Comparison of ENCODE assay signal across 13 cellular contexts in genomic region chr9:133943781-133944745, GRCh38. TPM values are rescaled to one million over a fixed set of nuclear protein-coding genes. Genes with fewer than 3 reads are reported as not detected.
DNase-seq lines count a peak whose midpoint lies in the region; ATAC-seq and TF ChIP-seq lines count a peak whose summit lies in the region.
"Had no signal": no experiment of that assay in that cellular context is flagged by ENCODE, and none has a peak within 500 bp of the region (broad histone marks: within the 10 kb centered on the region; RNA-seq: fewer than 3 reads in every experiment).

No MANE protein-coding gene starts in this region.

- no peak overlapping the region for H3K4me3 Mint-ChIP-seq in MCF 10A (ENCODE audit: unreplicated experiment)
- peak overlapping the region; percentile 6 to 17 for H3K4me3 Mint-ChIP-seq in stimulated activated naive B cell treated with anti-CD40 and anti-IgM and Interleukin-4, amounts not matched to agents 10 μg/mL and 1 μg/mL and 100 μg/mL, for 72 hours

- no peaks in the 10 kb centered on the region for H3F3A ChIP-seq in GM23248 (ENCODE audit: insufficient read depth)

- H3K9me2 ChIP-seq in GM23248 (ENCODE audit: insufficient read depth): no peaks in the 10 kb centered on the region

- CTCF ChIA-PET in MCF 10A (lab: Yijun Ruan, JAX): interaction anchor here (0.7 to 2.5 kb wide), 5 partner anchors 12 to 471 kb away, joined by 3 to 24 read pairs (median 4); no protein-coding TSS in a partner anchor

- peak; percentile 60 for DNase-seq in MCF 10A (ENCODE audit: unreplicated experiment)
- DNase-seq in breast epithelium (ENCODE audit: low spot score in 2 of 2): no peak
- peak; percentile 72 for DNase-seq in astrocyte of the hippocampus (ENCODE audit: low read depth, low spot score)
- DNase-seq in left kidney (ENCODE audit: low read depth, low spot score): peak; percentile 62
- no peak for DNase-seq in stimulated activated naive B cell treated with anti-CD40 and anti-IgM and Interleukin-4, amounts not matched to agents 10 μg/mL and 1 μg/mL and 100 μg/mL, for 72 hours
- no peak for DNase-seq in GM23248
- no peak for DNase-seq in G401 (ENCODE audit: low spot score)
- DNase-seq in activated naive CD4-positive, alpha-beta T cell treated with anti-CD3 and anti-CD28 coated beads, Interleukin-2, amount 50 U/mL, for 72 hours (ENCODE audit: low spot score in 2 of 2): no peak
- DNase-seq: anterior cingulate cortex, NCI-H2081, transverse colon had no signal

- no peaks in the 10 kb centered on the region for H3K27me3 Mint-ChIP-seq in MCF 10A (ENCODE audit: insufficient read depth, unreplicated experiment)
- H3K27me3 Mint-ChIP-seq in stimulated activated naive B cell treated with anti-CD40 and anti-IgM and Interleukin-4, amounts not matched to agents 10 μg/mL and 1 μg/mL and 100 μg/mL, for 72 hours: no peaks in the 10 kb centered on the region

- WGBS in GM23248 (ENCODE audit: low coverage in 1 of 2, low lambda C conversion rate in 2 of 2, missing lambda C conversion rate in 2 of 2), 2 experiments: 82 to 85% methylated on average over 27 to 29 of the region's 30 CpGs

- POLR2A ChIA-PET in MCF 10A (lab: Yijun Ruan, JAX): interaction anchor here (0.7 to 1.6 kb wide), 10 partner anchors 8 to 151 kb away, joined by 3 to 12 read pairs (median 4); no protein-coding TSS in a partner anchor

- H3K27me3 ChIP-seq in breast epithelium: no peaks in the 10 kb centered on the region
- H3K27me3 ChIP-seq in GM23248 (replicated peaks; ENCODE audit: insufficient read depth): no peaks in the 10 kb centered on the region
- H3K27me3 ChIP-seq: transverse colon had no signal

- in situ Hi-C loops in GM23248 (cut with MboI) (no loop called here), G401 (cut with HindIII; ENCODE audit: low sequenced_read_pairs) (no loop called here)

- H3K36me3 ChIP-seq in breast epithelium (no peaks in the 10 kb centered on the region), GM23248 (ENCODE audit: low read depth) (no peaks in the 10 kb centered on the region)
- H3K36me3 ChIP-seq: HAP-1, transverse colon had no signal

- H3K4me2 ChIP-seq in GM23248 (ENCODE audit: unreplicated experiment): no peak overlapping the region

- intact Hi-C loops in MCF 10A (cut with micrococcal nuclease) (loop anchor here (1.0 to 2.0 kb wide), 2 partner anchors 49 to 69 kb away; no protein-coding TSS in a partner anchor), breast epithelium (cut with DNase I; ENCODE audit: low total_unique reads) (no loop called here)

- no peak overlapping the region for H2AFZ ChIP-seq in GM23248

- no peaks in the 10 kb centered on the region for H3K4me1 ChIP-seq in breast epithelium
- no peaks in the 10 kb centered on the region for H3K4me1 ChIP-seq in GM23248 (ENCODE audit: insufficient read depth)
- H3K4me1 ChIP-seq: HAP-1, transverse colon had no signal

- peak in 1 of 2 donors; percentile 21 for ATAC-seq in stimulated activated naive B cell treated with anti-CD40 and anti-IgM and Interleukin-4, amounts not matched to agents 10 μg/mL and 1 μg/mL and 100 μg/mL, for 72 hours (replicated peaks)
- ATAC-seq in activated naive CD4-positive, alpha-beta T cell treated with anti-CD3 and anti-CD28 coated beads, Interleukin-2, amount 50 U/mL, for 72 hours: no peak

- H3K9me3 ChIP-seq in breast epithelium: no peaks in the 10 kb centered on the region
- H3K9me3 ChIP-seq in GM23248 (ENCODE audit: low read depth): no peaks in the 10 kb centered on the region
- H3K9me3 ChIP-seq: HAP-1, transverse colon had no signal

- no TSS peak for BruUV-seq in MCF 10A (replicated peaks; lab: Mats Ljungman, UMichigan)

- peak overlapping the region; percentile 70 for H3K27ac Mint-ChIP-seq in MCF 10A (ENCODE audit: low read depth, unreplicated experiment)
- peak overlapping the region; percentile 97 for H3K27ac Mint-ChIP-seq in stimulated activated naive B cell treated with anti-CD40 and anti-IgM and Interleukin-4, amounts not matched to agents 10 μg/mL and 1 μg/mL and 100 μg/mL, for 72 hours
- no peak overlapping the region for H3K27ac Mint-ChIP-seq in activated naive CD4-positive, alpha-beta T cell treated with anti-CD3 and anti-CD28 coated beads, Interleukin-2, amount 50 U/mL, for 72 hours

- H3K79me2 ChIP-seq in GM23248 (ENCODE audit: insufficient read depth): peaks cover 56% of the 10 kb centered on the region

- H4K20me1 ChIP-seq in GM23248 (ENCODE audit: insufficient read depth): no peaks in the 10 kb centered on the region

- H3K4me3 ChIP-seq in breast epithelium: no peak overlapping the region
- no peak overlapping the region for H3K4me3 ChIP-seq in GM23248
- H3K4me3 ChIP-seq: HAP-1, skin epidermis, transverse colon had no signal

- TF ChIP-seq CTCF in MCF 10A (IDR thresholded peaks at IDR 0.05; ENCODE audit: unreplicated experiment) (no peak), breast epithelium (IDR thresholded peaks at IDR 0.05) (no peak)

- peaks cover 6% of the 10 kb centered on the region for H3K4me1 Mint-ChIP-seq in MCF 10A (ENCODE audit: insufficient read depth, unreplicated experiment)
- H3K4me1 Mint-ChIP-seq in stimulated activated naive B cell treated with anti-CD40 and anti-IgM and Interleukin-4, amounts not matched to agents 10 μg/mL and 1 μg/mL and 100 μg/mL, for 72 hours: peaks cover 70 to 93% of the 10 kb centered on the region in 2 donors

- no peak overlapping the region for H3K27ac ChIP-seq in breast epithelium
- no peak overlapping the region for H3K27ac ChIP-seq in GM23248
- H3K27ac ChIP-seq: skin epidermis, transverse colon had no signal

- peaks cover 11% of the 10 kb centered on the region for H3K36me3 Mint-ChIP-seq in MCF 10A (ENCODE audit: insufficient read depth, unreplicated experiment)
- H3K36me3 Mint-ChIP-seq in stimulated activated naive B cell treated with anti-CD40 and anti-IgM and Interleukin-4, amounts not matched to agents 10 μg/mL and 1 μg/mL and 100 μg/mL, for 72 hours: peaks cover 33 to 53% of the 10 kb centered on the region in 2 donors
- H3K36me3 Mint-ChIP-seq in activated naive CD4-positive, alpha-beta T cell treated with anti-CD3 and anti-CD28 coated beads, Interleukin-2, amount 50 U/mL, for 72 hours: no peaks in the 10 kb centered on the region

- TF ChIP-seq POLR2A in breast epithelium (IDR thresholded peaks at IDR 0.05): no peak

- H3K9me3 Mint-ChIP-seq in MCF 10A (ENCODE audit: unreplicated experiment): no peaks in the 10 kb centered on the region
- H3K9me3 Mint-ChIP-seq in stimulated activated naive B cell treated with anti-CD40 and anti-IgM and Interleukin-4, amounts not matched to agents 10 μg/mL and 1 μg/mL and 100 μg/mL, for 72 hours: peaks cover 0 to 2% of the 10 kb centered on the region in 2 donors
- H3K9me3 Mint-ChIP-seq in activated naive CD4-positive, alpha-beta T cell treated with anti-CD3 and anti-CD28 coated beads, Interleukin-2, amount 50 U/mL, for 72 hours: no peaks in the 10 kb centered on the region

- no peak overlapping the region for H3K9ac ChIP-seq in GM23248

RNA-seq across cellular contexts. Expression of gene VAV2, which starts 48.1 kb away (rescaled TPM):
- total RNA-seq in MCF 10A (2022): 29.9 and 31.0 TPM in 2 replicates
- total RNA-seq in breast epithelium: 1 to 10 TPM; 5.3 to 9.5 (median 8.8) TPM
- 8.3 and 9.0 TPM in 2 replicates for total RNA-seq in GM23248 (2014; rRNA removed; shearing (Covaris generic))
- polyA plus RNA-seq in GM23248 (2016; fragmentation: Nextera tagmentation; extraction: Ambion mirVana): 6.7 and 7.3 TPM in 2 replicates
- 18.9 and 21.4 TPM in 2 replicates for total RNA-seq in G401 (2014; rRNA removed; shearing (Covaris generic))
- 1 to 10 TPM; 7.5 to 9.1 TPM for total RNA-seq in activated naive CD4-positive, alpha-beta T cell treated with anti-CD3 and anti-CD28 coated beads, Interleukin-2, amount 50 U/mL, for 72 hours

Comparison
In these comparisons a context has a peak if more than half of its experiments do, and no peak if none do; other contexts are left out.
1. DNase-seq: peak in MCF 10A (single experiment), astrocyte of the hippocampus (single experiment) and left kidney (single experiment); none in breast epithelium (0 of 2), stimulated activated naive B cell treated with anti-CD40 and anti-IgM and Interleukin-4, amounts not matched to agents 10 μg/mL and 1 μg/mL and 100 μg/mL, for 72 hours (single experiment), GM23248 (single experiment), G401 (single experiment) and activated naive CD4-positive, alpha-beta T cell treated with anti-CD3 and anti-CD28 coated beads, Interleukin-2, amount 50 U/mL, for 72 hours (0 of 2).
2. H3K27ac Mint-ChIP-seq: peak in MCF 10A (single experiment) and stimulated activated naive B cell treated with anti-CD40 and anti-IgM and Interleukin-4, amounts not matched to agents 10 μg/mL and 1 μg/mL and 100 μg/mL, for 72 hours (single experiment); none in activated naive CD4-positive, alpha-beta T cell treated with anti-CD3 and anti-CD28 coated beads, Interleukin-2, amount 50 U/mL, for 72 hours (0 of 2).